Comparison of ENCODE assay signal across 1 cellular context in the genomic region with DNA sequence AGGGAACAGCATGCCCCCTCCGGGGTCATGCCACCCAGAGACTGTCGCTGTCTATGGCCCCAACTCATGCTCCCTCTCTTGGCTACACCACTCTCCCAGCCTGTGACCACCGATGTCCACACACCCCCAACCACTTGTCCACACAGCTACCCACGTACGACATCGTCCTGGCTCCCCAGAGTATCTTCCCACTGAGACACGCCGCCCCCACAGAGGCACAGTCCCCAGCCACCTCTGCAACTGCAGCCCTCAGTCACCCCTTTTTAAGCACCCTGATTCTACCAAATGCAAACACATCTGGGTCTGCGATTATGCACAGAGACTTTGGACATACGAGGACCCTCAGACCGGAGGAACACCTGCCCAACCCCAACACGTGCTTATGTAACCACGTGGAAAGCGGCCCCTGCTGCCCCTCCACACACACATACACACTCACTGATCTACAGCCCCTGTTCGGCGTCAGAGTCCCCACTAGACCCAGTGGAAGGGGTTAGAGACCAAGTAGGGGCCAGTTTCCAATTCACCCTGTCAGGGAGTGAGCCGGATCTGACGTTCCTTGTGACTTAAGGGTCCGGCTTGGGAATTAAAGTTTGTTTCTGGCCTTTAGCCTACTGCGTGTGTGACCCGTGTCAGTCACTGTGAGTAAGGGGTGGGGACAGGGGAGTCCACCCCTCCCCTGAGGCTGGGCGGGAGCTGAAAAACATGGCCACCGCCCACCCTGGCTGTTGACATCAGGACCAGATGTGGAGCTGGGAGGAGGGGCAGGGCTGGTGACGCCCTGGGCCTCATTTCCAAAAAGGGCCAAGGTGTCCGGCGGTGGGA.
TF ChIP-seq lines count a peak whose summit lies in the region.

No MANE protein-coding gene starts in this region.

TF ChIP-seq in IMR-90, 13 proteins besides CTCF, POLR2A, EP300 and RAD21:
- TF ChIP-seq MAZ (IDR thresholded peaks at IDR 0.05; ENCODE audit: borderline replicate concordance, low read depth, low read length) (no peak), SMC3 (IDR thresholded peaks at IDR 0.05; ENCODE audit: low read depth, low read length) (no peak), NFE2L2 (IDR thresholded peaks at IDR 0.05; ENCODE audit: low read depth, low read length) (no peak), CHD1 (IDR thresholded peaks at IDR 0.05; ENCODE audit: low read depth, low read length) (no peak), MXI1 (IDR thresholded peaks at IDR 0.05; ENCODE audit: borderline replicate concordance, low read depth, low read length) (no peak), RCOR1 (IDR thresholded peaks at IDR 0.05; ENCODE audit: insufficient replicate concordance, low read length) (no peak), FOS (IDR thresholded peaks at IDR 0.05; ENCODE audit: low read depth, low read length) (no peak), BHLHE40 (IDR thresholded peaks at IDR 0.05; ENCODE audit: low read depth, low read length) (no peak), USF2 (IDR thresholded peaks at IDR 0.05; ENCODE audit: low read depth, low read length) (no peak), CEBPB (IDR thresholded peaks at IDR 0.05; ENCODE audit: low read depth, low read length) (no peak), RFX5 (IDR thresholded peaks at IDR 0.05; ENCODE audit: low read depth, low read length) (no peak), MAFK (IDR thresholded peaks at IDR 0.05; ENCODE audit: low read depth, low read length) (no peak)
- TF ChIP-seq, protein P1, sequence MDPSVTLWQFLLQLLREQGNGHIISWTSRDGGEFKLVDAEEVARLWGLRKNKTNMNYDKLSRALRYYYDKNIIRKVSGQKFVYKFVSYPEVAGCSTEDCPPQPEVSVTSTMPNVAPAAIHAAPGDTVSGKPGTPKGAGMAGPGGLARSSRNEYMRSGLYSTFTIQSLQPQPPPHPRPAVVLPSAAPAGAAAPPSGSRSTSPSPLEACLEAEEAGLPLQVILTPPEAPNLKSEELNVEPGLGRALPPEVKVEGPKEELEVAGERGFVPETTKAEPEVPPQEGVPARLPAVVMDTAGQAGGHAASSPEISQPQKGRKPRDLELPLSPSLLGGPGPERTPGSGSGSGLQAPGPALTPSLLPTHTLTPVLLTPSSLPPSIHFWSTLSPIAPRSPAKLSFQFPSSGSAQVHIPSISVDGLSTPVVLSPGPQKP (IDR thresholded peaks at IDR 0.05; ENCODE audit: borderline replicate concordance, low read depth, low read length): no peak
